ENCODE assay signal across 8 cellular contexts in genomic region chr7:101244385-101245146, GRCh38. TPM values are rescaled to one million over a fixed set of nuclear protein-coding genes. Genes with fewer than 3 reads are reported as not detected.
A peak's percentile ranks its signal among the peaks of the same experiment; 100 is the strongest.
DNase-seq lines count a peak whose midpoint lies in the region; ATAC-seq and TF ChIP-seq lines count a peak whose summit lies in the region.

FIS1 (minus strand) TSS chr7:101245081; CDS start chr7:101245004, 77 bp downstream.

- peak within 1 kb of the TSS; percentile 98 for H3K4me3 ChIP-seq in NT2/D1 (ENCODE audit: insufficient read length, low read depth)
- peak within 1 kb of the TSS; percentile 100 for H3K4me3 ChIP-seq in endodermal cell (ENCODE audit: low read length)

- CTCF ChIA-PET in Calu3 (lab: Charles Lee) = interaction anchor here (0.6 to 1.9 kb wide), 7 partner anchors 25 to 160 kb away, joined by 3 to 19 read pairs (median 4); partner anchors contain the start of genes PLOD3, TRIM56 and ZNHIT1

- H3K36me3 Mint-ChIP-seq in Calu3 (ENCODE audit: insufficient read depth, unreplicated experiment) (peaks cover 13% of the 10 kb centered on the region), endodermal cell (ENCODE audit: low read depth) (peaks cover 29% of the 10 kb centered on the region), mesothelial cell of epicardium (peaks cover 8% of the 10 kb centered on the region)

- H3K27ac Mint-ChIP-seq in Calu3 (ENCODE audit: unreplicated experiment) (peak within 1 kb of the TSS; percentile 91), endodermal cell (peak within 1 kb of the TSS; percentile 95), mesothelial cell of epicardium (peak within 1 kb of the TSS; percentile 98)

- peak within 1 kb of the TSS; percentile 59 for H3K27ac ChIP-seq in endodermal cell (ENCODE audit: low read depth, low read length)

- DNase-seq in Calu3 = peak; percentile 90
- DNase-seq in HUDEP-2 (lab: John Stamatoyannopoulos, UW; ENCODE audit: unreplicated experiment in 76 of 76) = peak in 75 of 76 experiments; percentile 45 to 92 (median 84)
- DNase-seq in NT2/D1 (ENCODE audit: low read depth, low spot score) = peak; percentile 93
- peak; percentile 76 for DNase-seq in activated CD8-positive, alpha-beta memory T cell treated with anti-CD3 and anti-CD28 coated beads, Interleukin-2, amount 50 U/mL, for 1 hour (ENCODE audit: extremely low read depth)
- DNase-seq in endodermal cell = peak; percentile 98
- peak; percentile 92 to 94 for DNase-seq in mesothelial cell of epicardium (ENCODE audit: low spot score in 2 of 2, unreplicated experiment in 2 of 2)
- peak; percentile 90 to 95 for DNase-seq in stimulated activated CD8-positive, alpha-beta memory T cell treated with anti-CD3 and anti-CD28 coated beads, Interleukin-15, amount 100 ng/mL, for 48 hours (ENCODE audit: low read depth in 2 of 2)

- WGBS in endodermal cell (ENCODE audit: insufficient coverage in 1 of 2, insufficient read length in 1 of 2), 2 experiments = 0 to 1% methylated on average over 16 to 45 of the region's 45 CpGs

- H3K9me3 Mint-ChIP-seq in Calu3 (ENCODE audit: low read depth, unreplicated experiment) (no peaks in the 10 kb centered on the region), endodermal cell (no peaks in the 10 kb centered on the region), mesothelial cell of epicardium (no peaks in the 10 kb centered on the region)

- ATAC-seq in GM21381 (IDR thresholded peaks at IDR 0.05; ENCODE audit: unreplicated experiment) = peak; percentile 90

- H3K27me3 Mint-ChIP-seq in Calu3 (ENCODE audit: unreplicated experiment) (no peaks in the 10 kb centered on the region), endodermal cell (ENCODE audit: insufficient read depth) (no peaks in the 10 kb centered on the region), mesothelial cell of epicardium (ENCODE audit: low read depth) (no peaks in the 10 kb centered on the region)

- H3K4me1 ChIP-seq in NT2/D1 (ENCODE audit: insufficient read depth, insufficient read length) (peaks cover 3% of the 10 kb centered on the region), endodermal cell (ENCODE audit: control insufficient read depth, insufficient read depth, low read length) (peaks cover 5% of the 10 kb centered on the region)

- peak within 1 kb of the TSS; percentile 97 for H3K4me3 Mint-ChIP-seq in Calu3 (ENCODE audit: low read depth, unreplicated experiment)
- peak within 1 kb of the TSS; percentile 90 for H3K4me3 Mint-ChIP-seq in endodermal cell
- H3K4me3 Mint-ChIP-seq in mesothelial cell of epicardium = peak within 1 kb of the TSS; percentile 98

- H3K27me3 ChIP-seq in NT2/D1 (ENCODE audit: insufficient read depth, insufficient read length) (no peaks in the 10 kb centered on the region), endodermal cell (ENCODE audit: control insufficient read depth, insufficient read depth, low read length, poor library complexity, severe bottlenecking) (no peaks in the 10 kb centered on the region)

- H3K9me3 ChIP-seq in NT2/D1 (ENCODE audit: insufficient read depth, low read length) (no peaks in the 10 kb centered on the region), endodermal cell (ENCODE audit: control insufficient read depth, low read length) (no peaks in the 10 kb centered on the region)

- H3K9ac ChIP-seq in NT2/D1 (ENCODE audit: insufficient read length, low read depth) (peak within 1 kb of the TSS; percentile 97), endodermal cell (ENCODE audit: extremely low read depth, low read length, poor library complexity, severe bottlenecking) (peak within 1 kb of the TSS; percentile 49)

- H3K4me1 Mint-ChIP-seq in Calu3 (ENCODE audit: low read depth, unreplicated experiment) (no peaks in the 10 kb centered on the region), endodermal cell (peaks cover 9% of the 10 kb centered on the region), mesothelial cell of epicardium (peaks cover 20% of the 10 kb centered on the region)

- intact Hi-C loops in Calu3 (cut with micrococcal nuclease; ENCODE audit: unreplicated experiment) = no loop called here

- TF ChIP-seq CTCF in Calu3 (IDR thresholded peaks at IDR 0.05; ENCODE audit: unreplicated experiment) = peak; percentile 66
- TF ChIP-seq CTCF in endodermal cell (conservative IDR thresholded peaks at IDR 0.05) = peak; percentile 25
- TF ChIP-seq CTCF in mesothelial cell of epicardium (IDR thresholded peaks at IDR 0.05; ENCODE audit: unreplicated experiment) = peak; percentile 30

- H3K36me3 ChIP-seq in NT2/D1 (ENCODE audit: insufficient read depth, insufficient read length, low read length) (peaks cover 52% of the 10 kb centered on the region), endodermal cell (ENCODE audit: control insufficient read depth, insufficient read depth, low read length) (peaks cover 21% of the 10 kb centered on the region)

- BruUV-seq in Calu3 (replicated peaks; lab: Mats Ljungman, UMichigan) = no TSS peak

RNA-seq across cellular contexts. Expression of gene FIS1, which starts in this region (rescaled TPM):
- total RNA-seq in Calu3 (2022) = 83.8 and 90.0 TPM in 2 replicates
- total RNA-seq in endodermal cell = 100 to 1,000 TPM in 1 of 2 donors, 10 to 100 TPM in 1; 99.9 to 102 TPM
- polyA plus RNA-seq in endodermal cell (2013, experiment 1 of 2) = 102 TPM
- polyA plus RNA-seq in endodermal cell (2013, experiment 2 of 2) = 99.9 TPM
- 134 to 139 TPM (median 137 TPM) in 3 replicates for total RNA-seq in mesothelial cell of epicardium

Comparison
In these comparisons a context has a peak if more than half of its experiments do, and no peak if none do; other contexts are left out.
1. Peak in every context shown above with its lines: DNase-seq, ATAC-seq, H3K4me3 ChIP-seq and H3K27ac ChIP-seq.